Comparison of ENCODE assay signal across 8 cellular contexts in genomic region chr11:47848636-47849155, GRCh38. TPM values are rescaled to one million over a fixed set of nuclear protein-coding genes. Genes with fewer than 3 reads are reported as not detected.
A peak's percentile ranks its signal among the peaks of the same experiment; 100 is the strongest.
DNase-seq lines count a peak whose midpoint lies in the region; ATAC-seq, FAIRE-seq and TF ChIP-seq lines count a peak whose summit lies in the region.

No MANE protein-coding gene starts in this region.

- POLR2A ChIA-PET in A549 (lab: Yijun Ruan, JAX) = interaction anchor here (0.7 to 1.1 kb wide), 4 partner anchors 9 to 93 kb away, joined by 3 to 7 read pairs (median 4); no protein-coding TSS in a partner anchor

- H3K27me3 ChIP-seq in sigmoid colon = no peaks in the 10 kb centered on the region

- intact Hi-C loops in sigmoid colon (cut with DNase I) = loop anchor here (5.0 kb wide), 2 partner anchors 206 to 441 kb away; partner anchors contain the start of genes MTCH2 and SLC39A13

- H3K4me3 ChIP-seq in A549 (peak overlapping the region; percentile 99), fibroblast of pulmonary artery (replicated peaks; ENCODE audit: low read depth, low read length) (peak overlapping the region; percentile 99), sigmoid colon (peak overlapping the region; percentile 68 to 93 (median 82))

- H3K4me2 ChIP-seq in A549 = peak overlapping the region; percentile 87

- 6% methylated on average over 12 of the region's 22 CpGs for WGBS in A549 (ENCODE audit: missing lambda C conversion rate)
- WGBS in sigmoid colon, 2 donors = 2 to 5% methylated on average over 22 of the region's 22 CpGs

- ATAC-seq in A549 (peak in 1 of 2 experiments; percentile 62; a peak in 1 of 6 replicates), GM19455 (IDR thresholded peaks at IDR 0.05; ENCODE audit: unreplicated experiment) (peak; percentile 3)

- CTCF ChIA-PET in A549 (lab: Yijun Ruan, JAX) = interaction anchor here (0.7 kb wide), 1 partner anchor 1064 kb away, joined by 3 read pairs; no protein-coding TSS in a partner anchor

- in situ Hi-C loops in GM13976 (cut with MboI; ENCODE audit: low sequenced_read_pairs, unreplicated experiment) = no loop called here

- no peaks in the 10 kb centered on the region for H3K9me3 ChIP-seq in A549
- no peaks in the 10 kb centered on the region for H3K9me3 ChIP-seq in sigmoid colon

- no peak for DNase-seq in A549 (ENCODE audit: low read depth in 1 of 2, low spot score in 1 of 2)
- DNase-seq in fibroblast of pulmonary artery (ENCODE audit: low read depth) = no peak
- DNase-seq in sigmoid colon = no peak
- DNase-seq in NCI-H1694 (lab: John Stamatoyannopoulos, UW) = no peak
- no peak for DNase-seq in central memory CD4-positive, alpha-beta T cell
- DNase-seq in GM13976 (ENCODE audit: low spot score) = no peak

- H3K4me1 ChIP-seq in A549 (peaks cover 36% of the 10 kb centered on the region), sigmoid colon (peaks cover 0 to 29% (median 14%) of the 10 kb centered on the region in 4 donors)

- peak overlapping the region; percentile 95 to 97 for H3K27ac ChIP-seq in A549
- peak overlapping the region; percentile 82 to 95 (median 90) for H3K27ac ChIP-seq in sigmoid colon

- TF ChIP-seq EP300 in A549 (IDR thresholded peaks at IDR 0.05) (no peak), sigmoid colon (IDR thresholded peaks at IDR 0.05) (no peak)

- no peak for FAIRE-seq in A549 (lab: Jason Lieb, UNC)

- TF ChIP-seq POLR2A in A549 (IDR thresholded peaks at IDR 0.05; ENCODE audit: low read length) (no peak), sigmoid colon (IDR thresholded peaks at IDR 0.05) (no peak)

- H3K36me3 ChIP-seq in sigmoid colon = peaks cover 0 to 3% (median 0%) of the 10 kb centered on the region in 4 donors

- TF ChIP-seq CTCF in A549 (IDR thresholded peaks at IDR 0.05) (no peak), fibroblast of pulmonary artery (IDR thresholded peaks at IDR 0.05; ENCODE audit: low read length, missing control alignments) (no peak), sigmoid colon (IDR thresholded peaks at IDR 0.05) (no peak), GM13976 (IDR thresholded peaks at IDR 0.05; ENCODE audit: borderline replicate concordance, control extremely low read depth, extremely low read depth, insufficient read depth, missing control alignments) (no peak)

- TF ChIP-seq RAD21 in A549 (conservative IDR thresholded peaks at IDR 0.05 in 1 of 2, IDR thresholded peaks at IDR 0.05 in 1 of 2) = 0 out of 5 replicates have a peak, but pooled peaks of 1 of the 2 experiments have one; percentile 3

TF ChIP-seq in A549, 52 proteins besides CTCF, POLR2A, EP300 and RAD21:
- TF ChIP-seq CBX8 (IDR thresholded peaks at IDR 0.05) = no peak
- no peak for TF ChIP-seq HEYL (CRISPR knock-in tag; IDR thresholded peaks at IDR 0.05)
- 0 out of 2 replicates have a peak, but pooled peaks have one; percentile 8 for TF ChIP-seq GATA3 (IDR thresholded peaks at IDR 0.05; ENCODE audit: borderline replicate concordance)
- TF ChIP-seq ZFP36 (IDR thresholded peaks at IDR 0.05; ENCODE audit: borderline replicate concordance, partially characterized antibody) = no peak
- TF ChIP-seq KDM5A (IDR thresholded peaks at IDR 0.05) = no peak
- no peak for TF ChIP-seq HOXA7 (CRISPR knock-in tag; IDR thresholded peaks at IDR 0.05)
- peak; percentile 10; the same call in 1 of the 2 replicates for TF ChIP-seq PHF8 (IDR thresholded peaks at IDR 0.05; ENCODE audit: borderline replicate concordance, low read depth)
- TF ChIP-seq CBX2 (IDR thresholded peaks at IDR 0.05; ENCODE audit: borderline replicate concordance, low read depth) = no peak
- TF ChIP-seq HES2 (IDR thresholded peaks at IDR 0.05) = no peak
TF ChIP-seq in A549: peak in this region for 2.

TF ChIP-seq in PFSK-1, 5 proteins besides CTCF, POLR2A, EP300 and RAD21:
- TF ChIP-seq POLR2AphosphoS5 (IDR thresholded peaks at IDR 0.05; ENCODE audit: low read depth, low read length) (no peak), TAF1 (IDR thresholded peaks at IDR 0.05; ENCODE audit: borderline replicate concordance, insufficient read depth, low read length) (no peak), FOXP2 (optimal IDR thresholded peaks at IDR 0.05; ENCODE audit: borderline replicate concordance, extremely low read depth, extremely low read length, insufficient read depth) (no peak), REST (IDR thresholded peaks at IDR 0.05; ENCODE audit: insufficient read depth in 1 of 2, low read depth in 2 of 2, low read length in 2 of 2) (no peak), SIN3A (IDR thresholded peaks at IDR 0.05; ENCODE audit: borderline replicate concordance, insufficient read depth, low read length) (peak; percentile 2; the same call in 1 of the 2 replicates)

RNA-seq across cellular contexts. Expression of gene NUP160, which starts 0.5 kb away (rescaled TPM):
- polyA plus RNA-seq in A549 (2011; rRNA removed) = 70.4 and 77.2 TPM in 2 replicates
- polyA plus RNA-seq in A549 (2012; cell fraction: cytosol; rRNA removed) = 18.4 and 21.3 TPM in 2 replicates
- polyA plus RNA-seq in A549 (2012; cell fraction: nucleus; rRNA removed) = 20.4 and 30.6 TPM in 2 replicates
- polyA plus RNA-seq in A549 (2017; fragmentation: RNase III; extraction: RNeasy Plus Mini Kit Qiagen cat#74134 plus additional on column Dnase treatment) = 34.9 to 39.3 TPM (median 36.2 TPM) in 3 replicates
- 75.4 and 78.0 TPM in 2 replicates for polyA minus RNA-seq in A549 (2011; rRNA and poly(A)+ RNA removed)
- 19.0 TPM for polyA plus RNA-seq in PFSK-1 (2012; ENCODE audit: insufficient read length, low read depth)
- total RNA-seq in sigmoid colon = 10 to 100 TPM; 15.7 to 23.2 (median 20.8) TPM
- 10 to 100 TPM in 1 of 3 donors, 1 to 10 TPM in 2; 4.6 to 16.3 (median 5.4) TPM for polyA plus RNA-seq in sigmoid colon
